In the genomic region with DNA sequence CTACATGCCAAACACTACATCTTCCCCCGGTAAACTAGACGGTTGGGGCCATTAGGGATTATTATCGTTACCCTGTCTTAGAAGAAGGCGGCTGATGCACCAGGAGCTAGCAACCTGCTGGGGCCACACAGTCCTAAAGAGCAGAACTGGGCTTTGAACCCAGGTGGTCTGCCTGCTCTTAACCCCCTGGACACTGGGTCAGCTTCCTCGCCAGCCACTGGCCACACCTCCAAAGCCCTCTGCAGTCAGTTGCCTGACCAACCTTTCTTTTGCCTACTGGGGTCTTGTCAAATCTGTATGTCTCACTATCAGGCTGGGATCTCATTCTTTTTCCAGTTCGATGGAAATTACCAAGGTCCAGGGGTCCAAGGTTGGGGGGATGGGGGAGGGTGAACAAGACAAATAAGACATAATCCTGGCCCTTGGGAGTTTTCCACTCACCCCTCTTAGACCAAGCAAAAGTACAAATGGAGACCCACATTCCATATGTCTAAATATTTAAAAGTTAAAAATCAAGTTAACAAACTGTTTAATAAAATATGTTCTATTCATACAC, we compare ENCODE assay signal across 33 cellular contexts.
"Had no signal": no experiment of that assay in that cellular context is flagged by ENCODE, and none has a peak within 500 bp of the region (broad histone marks: within the 10 kb centered on the region; RNA-seq: fewer than 3 reads in every experiment).

No MANE protein-coding gene starts in this region.

- H3K27me3 ChIP-seq: adrenal gland, ascending aorta, body of pancreas, breast epithelium, cardiac muscle cell had no signal

- H3K27ac ChIP-seq: adrenal gland, ascending aorta, body of pancreas, brain microvascular endothelial cell, breast epithelium, cardiac muscle cell had no signal

- H3K36me3 ChIP-seq: adrenal gland, ascending aorta, brain microvascular endothelial cell, breast epithelium, cardiac muscle cell had no signal

- FAIRE-seq: astrocyte, bronchial epithelial cell had no signal

- H3K4me3 ChIP-seq: adrenal gland, ascending aorta, body of pancreas, breast epithelium, cardiac muscle cell had no signal

- ATAC-seq: activated naive CD4-positive, alpha-beta T cell treated with anti-CD3 and anti-CD28 coated beads, Interleukin-2, amount 50 U/mL, for 72 hours; activated naive CD8-positive, alpha-beta T cell treated with anti-CD3 and anti-CD28 coated beads, Interleukin-2, amount 50 U/mL, for 24 hours; activated T-cell treated with anti-CD3 and anti-CD28 coated beads, Interleukin-2, amount 50 U/mL, for 4 hours; activated T-cell treated with anti-CD3 and anti-CD28 coated beads, Interleukin-2, amount 50 U/mL, for 72 hours; activated T-helper 17 cell treated with anti-CD3 and anti-CD28 coated beads, Interleukin-2, amount 50 U/mL, for 72 hours; body of pancreas had no signal

- H3K4me1 ChIP-seq: adrenal gland, ascending aorta, body of pancreas, breast epithelium had no signal

- DNase-seq: activated effector memory CD4-positive, alpha-beta T cell treated with anti-CD3 and anti-CD28 coated beads, Interleukin-2, amount 50 U/mL, for 16 hours; activated effector memory CD4-positive, alpha-beta T cell treated with Interleukin-2 at 50 U/mL for 16 hours; activated gamma-delta T cell; activated gamma-delta T cell treated with Interleukin-2 at 50 U/mL for 16 hours; activated naive CD4-positive, alpha-beta T cell; activated naive CD4-positive, alpha-beta T cell treated with anti-CD3 and anti-CD28 coated beads for 36 hours; activated naive CD4-positive, alpha-beta T cell treated with anti-CD3 and anti-CD28 coated beads, Interleukin-2, amount 10 ng/mL, durations not matched to agents 7 days and 5 days; activated naive CD4-positive, alpha-beta T cell treated with anti-CD3 and anti-CD28 coated beads, Interleukin-2, amount 50 U/mL, for 16 hours; activated naive CD8-positive, alpha-beta T cell treated with anti-CD3 and anti-CD28 coated beads for 36 hours; activated naive CD8-positive, alpha-beta T cell treated with anti-CD3 and anti-CD28 coated beads, Interleukin-2, amount 10 ng/mL, durations not matched to agents 7 days and 5 days; activated naive CD8-positive, alpha-beta T cell treated with anti-CD3 and anti-CD28 coated beads, Interleukin-2, amount 50 U/mL, for 24 hours; activated T-cell treated with anti-CD3 and anti-CD28 coated beads, Interleukin-2, amount 50 U/mL, for 1 hour; activated T-cell treated with anti-CD3 and anti-CD28 coated beads, Interleukin-2, amount 50 U/mL, for 24 hours; activated T-cell treated with anti-CD3 and anti-CD28 coated beads, Interleukin-2, amount 50 U/mL, for 4 hours; activated T-cell treated with anti-CD3 and anti-CD28 coated beads, Interleukin-2, amount 50 U/mL, for 48 hours; activated T-cell treated with anti-CD3 and anti-CD28 coated beads, Interleukin-2, amount 50 U/mL, for 72 hours; adrenal gland; amniotic stem cell; amygdala; anterior cingulate cortex; aorta; body of pancreas; brain microvascular endothelial cell; caudate nucleus; central memory CD4-positive, alpha-beta T cell; cerebellar nuclear complex had no signal

- H3K9me3 ChIP-seq: adrenal gland, ascending aorta, body of pancreas, breast epithelium had no signal
